8 cellular contexts compared by ENCODE assay signal in the genomic region with DNA sequence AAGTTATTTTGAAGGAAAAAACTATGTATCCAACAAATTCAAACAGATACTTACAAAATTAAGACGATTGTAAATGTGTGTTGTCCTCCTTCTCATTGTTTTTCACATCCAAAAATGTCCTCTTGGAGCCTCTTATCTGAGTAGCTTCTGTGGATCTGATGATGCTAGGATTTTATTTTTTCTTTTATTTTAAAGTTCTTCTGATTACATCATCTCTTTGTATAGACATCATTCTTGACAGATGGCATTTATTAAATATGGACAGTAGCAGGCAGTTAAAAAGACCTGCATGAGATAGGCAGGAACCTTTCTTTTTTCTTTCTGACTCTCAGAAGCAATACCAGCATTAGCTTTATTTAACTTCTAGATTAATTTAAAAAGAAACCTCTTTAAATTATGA. TPM values are rescaled to one million over a fixed set of nuclear protein-coding genes. Genes with fewer than 3 reads are reported as not detected.
DNase-seq lines count a peak whose midpoint lies in the region; ATAC-seq and TF ChIP-seq lines count a peak whose summit lies in the region.

A gene (minus strand): TSS at position 147 of the 400 bp plus-strand sequence. CDS start 78,189 bp downstream, outside the sequence.

- H3K36me3 Mint-ChIP-seq in activated T-helper 1 cell treated with anti-CD3 and anti-CD28 coated beads, Interleukin-12 subunit alpha, Interleukin-12 subunit beta, Interleukin-2, Interleukin-4 antibody, amounts not matched to agents 30 ng/mL and 10 ng/mL and 1 ng/mL, durations not matched to agents 14 hours and 24 hours and 36 hours (ENCODE audit: low read depth), result peaks cover 6% of the 10 kb centered on the region

- no peak for TF ChIP-seq CTCF in testis (IDR thresholded peaks at IDR 0.05)

- no peak for ATAC-seq in right cardiac atrium

- TF ChIP-seq POLR2A in testis (IDR thresholded peaks at IDR 0.05), result no peak

- H3K27me3 Mint-ChIP-seq in activated T-helper 1 cell treated with anti-CD3 and anti-CD28 coated beads, Interleukin-12 subunit alpha, Interleukin-12 subunit beta, Interleukin-2, Interleukin-4 antibody, amounts not matched to agents 30 ng/mL and 10 ng/mL and 1 ng/mL, durations not matched to agents 14 hours and 24 hours and 36 hours (ENCODE audit: insufficient read depth), result peaks cover 2% of the 10 kb centered on the region

- DNase-seq in T-helper 2 cell, result no peak
- DNase-seq in activated T-helper 1 cell treated with anti-CD3 and anti-CD28 coated beads, Interleukin-12 subunit alpha, Interleukin-12 subunit beta, Interleukin-2, Interleukin-4 antibody, amounts not matched to agents 30 ng/mL and 10 ng/mL and 1 ng/mL, durations not matched to agents 14 hours and 24 hours and 36 hours (ENCODE audit: low spot score), result no peak
- no peak for DNase-seq in right cardiac atrium
- DNase-seq in testis, result no peak
- DNase-seq in NK-92 treated with Interleukin-12 subunit alpha and Interleukin-12 subunit beta, amount 100 ng/mL, for 24 hours (lab: John Stamatoyannopoulos, UW), result no peak
- no peak for DNase-seq in NCI-H345 (lab: John Stamatoyannopoulos, UW)
- DNase-seq in globus pallidus (ENCODE audit: low spot score), result no peak

- no peaks in the 10 kb centered on the region for H3K36me3 ChIP-seq in testis (ENCODE audit: low read depth, missing control alignments)

- H3K27ac ChIP-seq in right cardiac atrium (ENCODE audit: low read length) (no peak within 1 kb of the TSS), testis (no peak within 1 kb of the TSS)

- H3K4me1 ChIP-seq in right cardiac atrium (ENCODE audit: control insufficient read depth, insufficient read depth, low read length) (no peaks in the 10 kb centered on the region), testis (no peaks in the 10 kb centered on the region)

- 87% methylated on average over 1 of the region's 1 CpG for WGBS in right cardiac atrium
- 64 to 83% methylated on average over 1 of the region's 1 CpG for WGBS in testis, 2 donors

- H3K4me3 Mint-ChIP-seq in activated T-helper 1 cell treated with anti-CD3 and anti-CD28 coated beads, Interleukin-12 subunit alpha, Interleukin-12 subunit beta, Interleukin-2, Interleukin-4 antibody, amounts not matched to agents 30 ng/mL and 10 ng/mL and 1 ng/mL, durations not matched to agents 14 hours and 24 hours and 36 hours, result peak within 1 kb of the TSS; percentile 56

- peak within 1 kb of the TSS; percentile 80 for H3K27ac Mint-ChIP-seq in activated T-helper 1 cell treated with anti-CD3 and anti-CD28 coated beads, Interleukin-12 subunit alpha, Interleukin-12 subunit beta, Interleukin-2, Interleukin-4 antibody, amounts not matched to agents 30 ng/mL and 10 ng/mL and 1 ng/mL, durations not matched to agents 14 hours and 24 hours and 36 hours

- no peaks in the 10 kb centered on the region for H3K27me3 ChIP-seq in right cardiac atrium (ENCODE audit: control insufficient read depth, insufficient read depth)
- no peaks in the 10 kb centered on the region for H3K27me3 ChIP-seq in testis

- peaks cover 27% of the 10 kb centered on the region for H3K4me1 Mint-ChIP-seq in activated T-helper 1 cell treated with anti-CD3 and anti-CD28 coated beads, Interleukin-12 subunit alpha, Interleukin-12 subunit beta, Interleukin-2, Interleukin-4 antibody, amounts not matched to agents 30 ng/mL and 10 ng/mL and 1 ng/mL, durations not matched to agents 14 hours and 24 hours and 36 hours (ENCODE audit: low read depth)

- H3K9me3 Mint-ChIP-seq in activated T-helper 1 cell treated with anti-CD3 and anti-CD28 coated beads, Interleukin-12 subunit alpha, Interleukin-12 subunit beta, Interleukin-2, Interleukin-4 antibody, amounts not matched to agents 30 ng/mL and 10 ng/mL and 1 ng/mL, durations not matched to agents 14 hours and 24 hours and 36 hours, result no peaks in the 10 kb centered on the region

- H3K9me3 ChIP-seq in right cardiac atrium (ENCODE audit: control insufficient read depth, low read length), result no peaks in the 10 kb centered on the region
- H3K9me3 ChIP-seq in testis, result no peaks in the 10 kb centered on the region

- intact Hi-C loops in T-helper 2 cell treated with Interferon-gamma antibody and Interleukin-4, amounts not matched to agents 100 ng/mL and 5 ng/mL, for 36 hours (cut with micrococcal nuclease), result loop anchor here (2.0 kb wide), 1 partner anchor 42 kb away; no protein-coding TSS in a partner anchor
- intact Hi-C loops in activated T-helper 1 cell treated with anti-CD3 and anti-CD28 coated beads, Interleukin-12 subunit alpha, Interleukin-12 subunit beta, Interleukin-2, Interleukin-4 antibody, amounts not matched to agents 30 ng/mL and 10 ng/mL and 1 ng/mL, durations not matched to agents 14 hours and 24 hours and 36 hours (cut with micrococcal nuclease), result loop anchor here (5.0 kb wide), 5 partner anchors 36 to 254 kb away; a partner anchor contains a TSS
- intact Hi-C loops in right cardiac atrium (cut with DNase I) (no loop called here), testis (cut with DNase I; ENCODE audit: low total_unique reads) (no loop called here)

- H3K4me3 ChIP-seq in right cardiac atrium (ENCODE audit: low read length) (no peak within 1 kb of the TSS), testis (no peak within 1 kb of the TSS)

RNA-seq across cellular contexts. Expression of the gene that starts here (rescaled TPM):
- total RNA-seq in T-helper 2 cell treated with Interferon-gamma antibody and Interleukin-4, amounts not matched to agents 100 ng/mL and 5 ng/mL, for 36 hours, result 96.1 and 97.9 TPM in 2 replicates
- total RNA-seq in activated T-helper 1 cell treated with anti-CD3 and anti-CD28 coated beads, Interleukin-12 subunit alpha, Interleukin-12 subunit beta, Interleukin-2, Interleukin-4 antibody, amounts not matched to agents 30 ng/mL and 10 ng/mL and 1 ng/mL, durations not matched to agents 14 hours and 24 hours and 36 hours, result 106 and 110 TPM in 2 replicates
- total RNA-seq in right cardiac atrium, result 10 to 100 TPM; 17.6 to 27.4 (median 21.0) TPM
- 25.0 TPM for polyA plus RNA-seq in right cardiac atrium
- 10 to 100 TPM; 25.8 to 40.6 TPM for total RNA-seq in testis
- polyA plus RNA-seq in testis (ENCODE audit: insufficient read depth, low read depth, low replicate concordance), result 48.7 TPM

Comparison
In these comparisons a context has a peak if more than half of its experiments do, and no peak if none do; other contexts are left out.
1. intact Hi-C loops: an anchor here in T-helper 2 cell treated with Interferon-gamma antibody and Interleukin-4, amounts not matched to agents 100 ng/mL and 5 ng/mL, for 36 hours (2.0 kb wide) and activated T-helper 1 cell treated with anti-CD3 and anti-CD28 coated beads, Interleukin-12 subunit alpha, Interleukin-12 subunit beta, Interleukin-2, Interleukin-4 antibody, amounts not matched to agents 30 ng/mL and 10 ng/mL and 1 ng/mL, durations not matched to agents 14 hours and 24 hours and 36 hours (5.0 kb wide); none called in right cardiac atrium and testis.